15 cellular contexts compared by ENCODE assay signal in genomic region chr9:136704741-136705140, GRCh38. TPM values are rescaled to one million over a fixed set of nuclear protein-coding genes. Genes with fewer than 3 reads are reported as not detected.
"Had no signal": no experiment of that assay in that cellular context is flagged by ENCODE, and none has a peak within 500 bp of the region (broad histone marks: within the 10 kb centered on the region; RNA-seq: fewer than 3 reads in every experiment).

No MANE protein-coding gene starts in this region.

RNA-seq across cellular contexts. Expression of gene DIPK1B, which starts 7.6 kb away (rescaled TPM):
- total RNA-seq: activated CD4-positive, alpha-beta memory T cell treated with anti-CD3 and anti-CD28 coated beads for 36 hours; activated CD8-positive, alpha-beta memory T cell treated with anti-CD3 and anti-CD28 coated beads for 36 hours; activated T-helper 17 cell treated with anti-CD3 and anti-CD28 coated beads, Interleukin-2, amount 50 U/mL, for 72 hours had no signal

RNA-seq across cellular contexts. Expression of gene LCN10, which starts 38.0 kb away (rescaled TPM):
- total RNA-seq: astrocyte, cerebellum had no signal

RNA-seq across cellular contexts. Expression of gene EGFL7, which starts 42.0 kb away (rescaled TPM):
- total RNA-seq: activated B cell treated with CpG ODN at 0.5 μM for 24 hours had no signal

RNA-seq across cellular contexts. Expression of gene LCN6, which starts 43.6 kb away (rescaled TPM):
- total RNA-seq: activated B cell treated with CpG ODN at 0.5 μM for 24 hours; activated CD4-positive, alpha-beta memory T cell treated with anti-CD3 and anti-CD28 coated beads for 36 hours; activated CD4-positive, alpha-beta T cell treated with anti-CD3 and anti-CD28 coated beads, Interleukin-2, amount 10 ng/mL, durations not matched to agents 24 days and 14 days; activated CD8-positive, alpha-beta memory T cell treated with anti-CD3 and anti-CD28 coated beads for 36 hours; activated CD8-positive, alpha-beta T cell treated with anti-CD3 and anti-CD28 coated beads for 36 hours; activated naive CD4-positive, alpha-beta T cell treated with anti-CD3 and anti-CD28 coated beads for 36 hours; activated naive CD4-positive, alpha-beta T cell treated with anti-CD3 and anti-CD28 coated beads, Interleukin-2, amount 50 U/mL, for 72 hours; activated naive CD8-positive, alpha-beta T cell treated with anti-CD3 and anti-CD28 coated beads for 36 hours; activated T-cell treated with anti-CD3 and anti-CD28 coated beads, Interleukin-2, amount 50 U/mL, for 4 hours; activated T-cell treated with anti-CD3 and anti-CD28 coated beads, Interleukin-2, amount 50 U/mL, for 72 hours; activated T-helper 1 cell treated with anti-CD3 and anti-CD28 coated beads, Interleukin-12 subunit alpha, Interleukin-12 subunit beta, Interleukin-2, Interleukin-4 antibody, amounts not matched to agents 30 ng/mL and 10 ng/mL and 1 ng/mL, durations not matched to agents 14 hours and 24 hours and 36 hours; activated T-helper 17 cell treated with anti-CD3 and anti-CD28 coated beads, Interleukin-2, amount 50 U/mL, for 72 hours; astrocyte; body of pancreas; cerebellum had no signal
